Comparison of ENCODE assay signal across 33 cellular contexts in genomic region chrX:116277391-116277790, GRCh38.
"Had no signal": no experiment of that assay in that cellular context is flagged by ENCODE, and none has a peak within 500 bp of the region (broad histone marks: within the 10 kb centered on the region; RNA-seq: fewer than 3 reads in every experiment).

No MANE protein-coding gene starts in this region.

- H3K9me3 Mint-ChIP-seq: activated CD4-positive, alpha-beta memory T cell treated with anti-CD3 and anti-CD28 coated beads, Interleukin-2, amount 10 ng/mL, durations not matched to agents 7 days and 5 days; activated CD4-positive, alpha-beta T cell treated with anti-CD3 and anti-CD28 coated beads, Interleukin-2, amount 10 ng/mL, durations not matched to agents 7 days and 5 days; activated naive CD4-positive, alpha-beta T cell treated with anti-CD3 and anti-CD28 coated beads, Interleukin-2, amount 50 U/mL, for 24 hours; activated T-cell treated with anti-CD3 and anti-CD28 coated beads, Interleukin-2, amount 50 U/mL, for 24 hours; activated T-helper 2 cell treated with anti-CD3 and anti-CD28 coated beads, Interferon-gamma antibody, Interleukin-2, Interleukin-4, amounts not matched to agents 10 μg/mL and 5 μg/mL and 100 μg/mL, durations not matched to agents 14 hours and 24 hours and 36 hours; stimulated activated naive B cell treated with anti-CD40 and anti-IgM and Interleukin-4, amounts not matched to agents 10 μg/mL and 1 μg/mL and 100 μg/mL, for 72 hours had no signal

- H3K4me3 Mint-ChIP-seq: activated CD4-positive, alpha-beta memory T cell treated with anti-CD3 and anti-CD28 coated beads, Interleukin-2, amount 10 ng/mL, durations not matched to agents 7 days and 5 days; activated CD4-positive, alpha-beta T cell treated with anti-CD3 and anti-CD28 coated beads, Interleukin-2, amount 10 ng/mL, durations not matched to agents 7 days and 5 days; activated naive CD4-positive, alpha-beta T cell treated with anti-CD3 and anti-CD28 coated beads, Interleukin-2, amount 50 U/mL, for 24 hours; activated naive CD8-positive, alpha-beta T cell treated with anti-CD3 and anti-CD28 coated beads, Interleukin-2, amount 50 U/mL, for 24 hours; activated T-cell treated with anti-CD3 and anti-CD28 coated beads, Interleukin-2, amount 50 U/mL, for 24 hours; central memory CD8-positive, alpha-beta T cell; dendritic cell treated with granulocyte-macrophage colony-stimulating factor and Interleukin-4, amounts not matched to agents 40 ng/mL and 50 ng/mL, for 4 days; endodermal cell; natural killer cell treated with Interleukin-12 subunit alpha and Interleukin-12 subunit beta and Interleukin-15 and Interleukin-18, amount 100 ng/mL, for 72 hours; stimulated activated naive B cell treated with anti-CD40 and anti-IgM and Interleukin-4, amounts not matched to agents 10 μg/mL and 1 μg/mL and 100 μg/mL, for 72 hours; T-helper 17 cell; WTC11 had no signal

- H3K27ac ChIP-seq: heart right ventricle, left lung, lower lobe of right lung, neutrophil, pancreas, psoas muscle, right atrium auricular region, tibial nerve, uterus had no signal

- DNase-seq: activated CD4-positive, alpha-beta memory T cell treated with anti-CD3 and anti-CD28 coated beads, Interleukin-2, amount 10 ng/mL, durations not matched to agents 7 days and 5 days; activated CD4-positive, alpha-beta T cell treated with anti-CD3 and anti-CD28 coated beads for 1 hour; activated CD4-positive, alpha-beta T cell treated with anti-CD3 and anti-CD28 coated beads, Interleukin-2, amount 10 ng/mL, durations not matched to agents 7 days and 5 days; activated CD8-positive, alpha-beta memory T cell treated with anti-CD3 and anti-CD28 coated beads, Interleukin-2, amount 50 U/mL, for 48 hours; activated naive CD8-positive, alpha-beta T cell treated with anti-CD3 and anti-CD28 coated beads, Interleukin-2, amount 50 U/mL, for 24 hours; activated T-cell treated with anti-CD3 and anti-CD28 coated beads, Interleukin-2, amount 50 U/mL, for 24 hours; amygdala; endodermal cell; foreskin melanocyte; heart right ventricle; kidney glomerular epithelial cell; left lung; lower lobe of right lung; mesendoderm; mucosa of descending colon; pancreas; psoas muscle; stimulated activated CD4-positive, alpha-beta T cell treated with anti-CD3 and anti-CD28 coated beads, Interleukin-15, amount 100 ng/mL, for 24 hours; stimulated activated CD4-positive, alpha-beta T cell treated with anti-CD3 and anti-CD28 coated beads, Interleukin-2, amount 100 ng/mL, for 24 hours; stimulated activated naive B cell treated with anti-CD40 and anti-IgM and Interleukin-4, amounts not matched to agents 10 μg/mL and 1 μg/mL and 100 μg/mL, for 72 hours; T-helper 17 cell; T1000; uterus had no signal

- H3K27ac Mint-ChIP-seq: activated CD4-positive, alpha-beta memory T cell treated with anti-CD3 and anti-CD28 coated beads, Interleukin-2, amount 10 ng/mL, durations not matched to agents 7 days and 5 days; activated CD4-positive, alpha-beta T cell treated with anti-CD3 and anti-CD28 coated beads, Interleukin-2, amount 10 ng/mL, durations not matched to agents 7 days and 5 days; activated naive CD4-positive, alpha-beta T cell treated with anti-CD3 and anti-CD28 coated beads, Interleukin-2, amount 50 U/mL, for 24 hours; activated naive CD8-positive, alpha-beta T cell treated with anti-CD3 and anti-CD28 coated beads, Interleukin-2, amount 50 U/mL, for 24 hours; activated T-cell treated with anti-CD3 and anti-CD28 coated beads, Interleukin-2, amount 50 U/mL, for 24 hours; activated T-helper 2 cell treated with anti-CD3 and anti-CD28 coated beads, Interferon-gamma antibody, Interleukin-2, Interleukin-4, amounts not matched to agents 10 μg/mL and 5 μg/mL and 100 μg/mL, durations not matched to agents 14 hours and 24 hours and 36 hours; dendritic cell treated with granulocyte-macrophage colony-stimulating factor and Interleukin-4, amounts not matched to agents 40 ng/mL and 50 ng/mL, for 4 days; endodermal cell; natural killer cell treated with Interleukin-12 subunit alpha and Interleukin-12 subunit beta and Interleukin-15 and Interleukin-18, amount 100 ng/mL, for 72 hours; stimulated activated naive B cell treated with anti-CD40 and anti-IgM and Interleukin-4, amounts not matched to agents 10 μg/mL and 1 μg/mL and 100 μg/mL, for 72 hours; T-helper 17 cell; WTC11 had no signal

- H3K4me3 ChIP-seq: heart right ventricle, left lung, lower lobe of right lung, mucosa of descending colon, pancreas, psoas muscle, right atrium auricular region, tibial nerve, uterus had no signal

- H3K27me3 ChIP-seq: neutrophil, right atrium auricular region, uterus had no signal

- H3K36me3 Mint-ChIP-seq: activated naive CD4-positive, alpha-beta T cell treated with anti-CD3 and anti-CD28 coated beads, Interleukin-2, amount 50 U/mL, for 24 hours; natural killer cell treated with Interleukin-12 subunit alpha and Interleukin-12 subunit beta and Interleukin-15 and Interleukin-18, amount 100 ng/mL, for 72 hours; stimulated activated naive B cell treated with anti-CD40 and anti-IgM and Interleukin-4, amounts not matched to agents 10 μg/mL and 1 μg/mL and 100 μg/mL, for 72 hours; WTC11 had no signal

- H3K36me3 ChIP-seq: heart right ventricle, left lung, lower lobe of right lung, neutrophil, pancreas, right atrium auricular region, tibial nerve, uterus had no signal

- H3K27me3 Mint-ChIP-seq: activated CD4-positive, alpha-beta memory T cell treated with anti-CD3 and anti-CD28 coated beads, Interleukin-2, amount 10 ng/mL, durations not matched to agents 7 days and 5 days; activated CD4-positive, alpha-beta T cell treated with anti-CD3 and anti-CD28 coated beads, Interleukin-2, amount 10 ng/mL, durations not matched to agents 7 days and 5 days; activated naive CD4-positive, alpha-beta T cell treated with anti-CD3 and anti-CD28 coated beads, Interleukin-2, amount 50 U/mL, for 24 hours; activated naive CD8-positive, alpha-beta T cell treated with anti-CD3 and anti-CD28 coated beads, Interleukin-2, amount 50 U/mL, for 24 hours; central memory CD8-positive, alpha-beta T cell; dendritic cell treated with granulocyte-macrophage colony-stimulating factor and Interleukin-4, amounts not matched to agents 40 ng/mL and 50 ng/mL, for 4 days; stimulated activated naive B cell treated with anti-CD40 and anti-IgM and Interleukin-4, amounts not matched to agents 10 μg/mL and 1 μg/mL and 100 μg/mL, for 72 hours; T-helper 17 cell had no signal

- ATAC-seq: activated naive CD8-positive, alpha-beta T cell treated with anti-CD3 and anti-CD28 coated beads, Interleukin-2, amount 50 U/mL, for 24 hours; esophagus mucosa; heart right ventricle; left lung; lower lobe of right lung; mucosa of descending colon; natural killer cell treated with Interleukin-12 subunit alpha and Interleukin-12 subunit beta and Interleukin-15 and Interleukin-18, amount 100 ng/mL, for 72 hours; pancreas; psoas muscle; stimulated activated naive B cell treated with anti-CD40 and anti-IgM and Interleukin-4, amounts not matched to agents 10 μg/mL and 1 μg/mL and 100 μg/mL, for 72 hours; T-helper 17 cell; WTC11 had no signal

- H3K4me1 Mint-ChIP-seq: activated CD4-positive, alpha-beta memory T cell treated with anti-CD3 and anti-CD28 coated beads, Interleukin-2, amount 10 ng/mL, durations not matched to agents 7 days and 5 days; activated CD4-positive, alpha-beta T cell treated with anti-CD3 and anti-CD28 coated beads, Interleukin-2, amount 10 ng/mL, durations not matched to agents 7 days and 5 days; activated naive CD4-positive, alpha-beta T cell treated with anti-CD3 and anti-CD28 coated beads, Interleukin-2, amount 50 U/mL, for 24 hours; activated naive CD8-positive, alpha-beta T cell treated with anti-CD3 and anti-CD28 coated beads, Interleukin-2, amount 50 U/mL, for 24 hours; central memory CD8-positive, alpha-beta T cell; endodermal cell; stimulated activated naive B cell treated with anti-CD40 and anti-IgM and Interleukin-4, amounts not matched to agents 10 μg/mL and 1 μg/mL and 100 μg/mL, for 72 hours; T-helper 17 cell had no signal
